17 cellular contexts compared by ENCODE assay signal in the genomic region with DNA sequence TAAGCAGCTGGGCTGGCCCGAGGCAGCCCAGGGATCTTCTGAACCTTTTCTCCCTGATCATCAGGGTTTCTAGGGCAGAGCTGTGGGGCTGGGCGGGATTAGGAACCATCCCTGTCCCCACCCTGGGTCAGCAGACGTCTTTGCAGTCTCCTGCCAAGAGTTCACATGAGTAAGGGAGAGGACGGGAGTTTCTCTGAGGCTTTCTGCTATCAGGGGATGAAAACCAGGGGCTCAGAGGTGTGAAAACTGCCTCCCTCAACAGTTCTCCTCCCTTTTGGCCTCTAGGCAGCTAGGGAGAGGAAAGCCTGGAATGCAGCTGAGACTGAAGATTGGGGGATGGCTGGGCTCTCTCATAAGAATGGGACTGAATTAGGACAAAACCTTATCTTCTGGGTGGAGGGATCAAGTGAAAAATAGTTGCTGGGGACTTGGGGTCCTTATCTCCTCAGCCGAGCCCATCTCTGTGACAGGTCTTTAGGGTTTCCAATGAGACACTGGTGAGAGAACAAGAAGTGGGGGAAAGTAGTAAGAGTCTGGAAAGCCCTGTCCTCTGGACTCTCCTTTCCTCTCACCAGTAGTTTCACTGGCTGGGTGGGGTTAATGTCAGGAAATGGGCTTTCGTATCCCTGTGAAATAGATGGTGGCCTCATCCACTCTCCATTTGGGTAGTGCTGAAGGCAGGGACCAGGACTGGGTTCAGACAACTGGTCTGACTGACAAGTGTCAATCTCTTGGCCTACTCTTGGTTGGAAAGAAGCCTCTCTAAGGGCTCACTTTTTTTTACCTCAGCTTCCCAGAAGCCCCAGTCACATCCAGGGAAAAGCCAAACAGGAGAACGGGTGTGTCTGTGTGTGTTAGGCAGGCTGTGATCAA. TPM values are rescaled to one million over a fixed set of nuclear protein-coding genes. Genes with fewer than 3 reads are reported as not detected.
DNase-seq lines count a peak whose midpoint lies in the region; FAIRE-seq and TF ChIP-seq lines count a peak whose summit lies in the region.
"Had no signal": no experiment of that assay in that cellular context is flagged by ENCODE, and none has a peak within 500 bp of the region (broad histone marks: within the 10 kb centered on the region; RNA-seq: fewer than 3 reads in every experiment).

No MANE protein-coding gene starts in this region.

- dilution Hi-C loops in keratinocyte (cut with MboI; ENCODE audit: extremely low pct_ligation_motif_present, low sequenced_read_pairs) = no loop called here

- H3K27ac ChIP-seq in keratinocyte (ENCODE audit: control insufficient read depth, insufficient read depth, low read length) = no peak overlapping the region
- H3K27ac ChIP-seq in skin epidermis = peak overlapping the region in 14 of 21 experiments; percentile 2 to 93 (median 72)
- H3K27ac ChIP-seq: SJSA1 had no signal

- H3K27ac Mint-ChIP-seq in Calu3 (ENCODE audit: unreplicated experiment) = no peak overlapping the region
- H3K27ac Mint-ChIP-seq in brain = peak overlapping the region in 4 of 5 experiments; percentile 41 to 73 (median 48)
- no peak overlapping the region for H3K27ac Mint-ChIP-seq in activated T-cell treated with anti-CD3 and anti-CD28 coated beads, Interleukin-2, amount 50 U/mL, for 24 hours

- no peak overlapping the region for H2AFZ ChIP-seq in keratinocyte (ENCODE audit: control insufficient read depth, low read length)

- H3K4me1 Mint-ChIP-seq in Calu3 (ENCODE audit: low read depth, unreplicated experiment) (peaks cover 53% of the 10 kb centered on the region), brain (peaks cover 88% of the 10 kb centered on the region)
- H3K4me1 Mint-ChIP-seq in activated T-cell treated with anti-CD3 and anti-CD28 coated beads, Interleukin-2, amount 50 U/mL, for 24 hours (ENCODE audit: low read depth) = peaks cover 15% of the 10 kb centered on the region

- H3K4me2 ChIP-seq in keratinocyte (ENCODE audit: control insufficient read depth, extremely low read depth, insufficient read depth, low read depth, low read length) = no peak overlapping the region

- no peak for FAIRE-seq in keratinocyte (lab: Jason Lieb, UNC)
- FAIRE-seq: bronchial epithelial cell, H1 had no signal

- intact Hi-C loops in Calu3 (cut with micrococcal nuclease; ENCODE audit: unreplicated experiment) = no loop called here

- no peak overlapping the region for H3K4me3 ChIP-seq in keratinocyte (ENCODE audit: control insufficient read depth in 2 of 3, extremely low read depth in 1 of 3, insufficient read depth in 2 of 3, low read depth in 1 of 3, low read length in 3 of 3)
- no peak overlapping the region for H3K4me3 ChIP-seq in skin epidermis
- H3K4me3 ChIP-seq: SJSA1 had no signal

- H3K36me3 ChIP-seq in keratinocyte (ENCODE audit: control insufficient read depth in 2 of 2, extremely low read depth in 1 of 2, insufficient read depth in 2 of 2, low read length in 2 of 2) = peaks cover 66 to 74% of the 10 kb centered on the region in 2 experiments
- H3K36me3 ChIP-seq: SJSA1 had no signal

- peak overlapping the region; percentile 24 for H3K9ac ChIP-seq in keratinocyte (ENCODE audit: control insufficient read depth, extremely low read depth, insufficient read depth, low read length)

- H3K27me3 ChIP-seq in keratinocyte (ENCODE audit: control insufficient read depth, extremely low read depth, insufficient read depth, low read length) = no peaks in the 10 kb centered on the region
- H3K27me3 ChIP-seq: SJSA1 had no signal

- peaks cover 3% of the 10 kb centered on the region for H3K9me1 ChIP-seq in keratinocyte (ENCODE audit: control insufficient read depth, extremely low read depth, insufficient read depth, low read length)

- no peaks in the 10 kb centered on the region for H3K9me3 Mint-ChIP-seq in Calu3 (ENCODE audit: low read depth, unreplicated experiment)
- no peaks in the 10 kb centered on the region for H3K9me3 Mint-ChIP-seq in brain
- no peaks in the 10 kb centered on the region for H3K9me3 Mint-ChIP-seq in activated T-cell treated with anti-CD3 and anti-CD28 coated beads, Interleukin-2, amount 50 U/mL, for 24 hours
- H3K9me3 Mint-ChIP-seq: naive B cell had no signal

- H3K79me2 ChIP-seq in keratinocyte (ENCODE audit: control insufficient read depth, insufficient read depth, low read length) = peaks cover 51% of the 10 kb centered on the region

- DNase-seq in Calu3 (no peak), keratinocyte (ENCODE audit: low read depth, low spot score) (no peak), SKM-1 treated with dmso at 0.1 percent for 144 hours (lab: John Stamatoyannopoulos, UW; ENCODE audit: unreplicated experiment) (no peak), activated gamma-delta T cell (lab: John Stamatoyannopoulos, UW) (no peak), NCI-H1417 treated with DMSO at 0.1 percent for 48 hours (lab: John Stamatoyannopoulos, UW) (no peak)
- no peak for DNase-seq in activated T-cell treated with anti-CD3 and anti-CD28 coated beads, Interleukin-2, amount 50 U/mL, for 24 hours
- DNase-seq: activated CD8-positive, alpha-beta memory T cell treated with anti-CD3 and anti-CD28 coated beads for 24 hours; activated naive CD4-positive, alpha-beta T cell treated with Interleukin-2 at 50 U/mL for 16 hours; kidney glomerular epithelial cell; MV-4-11; naive B cell; stimulated activated CD4-positive, alpha-beta T cell treated with anti-CD3 and anti-CD28 coated beads, Interleukin-2, amount 100 ng/mL, for 48 hours had no signal

- no peak overlapping the region for H3K4me3 Mint-ChIP-seq in Calu3 (ENCODE audit: low read depth, unreplicated experiment)
- peak overlapping the region in 4 of 5 experiments; percentile 63 to 91 (median 87) for H3K4me3 Mint-ChIP-seq in brain
- no peak overlapping the region for H3K4me3 Mint-ChIP-seq in activated T-cell treated with anti-CD3 and anti-CD28 coated beads, Interleukin-2, amount 50 U/mL, for 24 hours
- H3K4me3 Mint-ChIP-seq: naive B cell had no signal

- CTCF ChIA-PET in Calu3 (lab: Charles Lee) = interaction anchor here (0.6 kb wide), 1 partner anchor 122 kb away, joined by 3 read pairs; no protein-coding TSS in a partner anchor

- TF ChIP-seq CTCF in Calu3 (IDR thresholded peaks at IDR 0.05; ENCODE audit: unreplicated experiment) (no peak), brain (conservative IDR thresholded peaks at IDR 0.05) (no peak), keratinocyte (optimal IDR thresholded peaks at IDR 0.05 in 1 of 3, IDR thresholded peaks at IDR 0.05 in 1 of 3, conservative IDR thresholded peaks at IDR 0.05 in 1 of 3; ENCODE audit: extremely low read depth in 1 of 3, insufficient read depth in 2 of 3, low read length in 3 of 3) (no peak)

- no peaks in the 10 kb centered on the region for H3K27me3 Mint-ChIP-seq in Calu3 (ENCODE audit: unreplicated experiment)
- H3K27me3 Mint-ChIP-seq in brain = no peaks in the 10 kb centered on the region
- H3K27me3 Mint-ChIP-seq in activated T-cell treated with anti-CD3 and anti-CD28 coated beads, Interleukin-2, amount 50 U/mL, for 24 hours = no peaks in the 10 kb centered on the region
- H3K27me3 Mint-ChIP-seq: naive B cell had no signal

- H3K36me3 Mint-ChIP-seq in Calu3 (ENCODE audit: insufficient read depth, unreplicated experiment) = peaks cover 19% of the 10 kb centered on the region
- H3K36me3 Mint-ChIP-seq in brain = no peaks in the 10 kb centered on the region
- H3K36me3 Mint-ChIP-seq in activated T-cell treated with anti-CD3 and anti-CD28 coated beads, Interleukin-2, amount 50 U/mL, for 24 hours (ENCODE audit: low read depth) = no peaks in the 10 kb centered on the region

- BruUV-seq in Calu3 (replicated peaks; lab: Mats Ljungman, UMichigan) = TSS peak; percentile 3

- H4K20me1 ChIP-seq in keratinocyte (ENCODE audit: control insufficient read depth, extremely low read depth, insufficient read depth, low read length) = peaks cover 22% of the 10 kb centered on the region

- no peaks in the 10 kb centered on the region for H3K9me3 ChIP-seq in keratinocyte (ENCODE audit: control insufficient read depth, low read depth, low read length)
- H3K9me3 ChIP-seq: SJSA1 had no signal

- H3K4me1 ChIP-seq in keratinocyte (ENCODE audit: control insufficient read depth, extremely low read depth, insufficient read depth, low read length) = peaks cover 37% of the 10 kb centered on the region

RNA-seq across cellular contexts. Expression of a gene that starts 7.7 kb away (rescaled TPM):
- total RNA-seq in Calu3 (2022) = 9.1 and 9.5 TPM in 2 replicates
- 109 TPM for polyA plus RNA-seq in brain (ENCODE audit: insufficient read depth, low read depth, low replicate concordance)
- polyA plus RNA-seq in keratinocyte = 11.4 to 20.1 TPM (median 13.3 TPM) in 3 replicates
- 64.8 TPM for polyA plus RNA-seq in keratinocyte (2011; ENCODE audit: low read depth)
- 18.1 and 42.4 TPM in 2 replicates for polyA plus RNA-seq in keratinocyte (2011; cell fraction: cytosol; rRNA removed)
- polyA plus RNA-seq in keratinocyte (2011; cell fraction: nucleus; rRNA removed) = 25.2 and 35.8 TPM in 2 replicates
- 77.0 and 80.7 TPM in 2 replicates for polyA plus RNA-seq in keratinocyte (2012; ENCODE audit: low replicate concordance)
- 16.2 to 88.2 TPM (median 23.5 TPM) in 3 replicates for polyA minus RNA-seq in keratinocyte
- polyA minus RNA-seq in keratinocyte (2011; cell fraction: cytosol; rRNA and poly(A)+ RNA removed) = 58.1 TPM
- 26.4 and 36.5 TPM in 2 replicates for polyA minus RNA-seq in keratinocyte (2011; cell fraction: nucleus; rRNA and poly(A)+ RNA removed)

RNA-seq across cellular contexts. Expression of a gene that starts 12.5 kb away (rescaled TPM):
- not detected in 2 replicates for total RNA-seq in Calu3 (2022)
- polyA plus RNA-seq in brain (ENCODE audit: insufficient read depth, low read depth, low replicate concordance) (not detected), keratinocyte (0.08 to 0.17 TPM (median 0.12 TPM) in 3 replicates)
- 0.39 TPM for polyA plus RNA-seq in keratinocyte (2011; ENCODE audit: low read depth)
- not detected in 2 replicates for polyA plus RNA-seq in keratinocyte (2011; cell fraction: cytosol; rRNA removed)
- 1.2 and 1.7 TPM in 2 replicates for polyA plus RNA-seq in keratinocyte (2011; cell fraction: nucleus; rRNA removed)
- 0.07 and 0.93 TPM in 2 replicates for polyA plus RNA-seq in keratinocyte (2012; ENCODE audit: low replicate concordance)
- polyA minus RNA-seq in keratinocyte = 0.70 TPM in 1 of 3 replicates, not detected in the others
- not detected for polyA minus RNA-seq in keratinocyte (2011; cell fraction: cytosol; rRNA and poly(A)+ RNA removed)
- 0.21 and 0.39 TPM in 2 replicates for polyA minus RNA-seq in keratinocyte (2011; cell fraction: nucleus; rRNA and poly(A)+ RNA removed)
- total RNA-seq: bronchial epithelial cell, H1, SJSA1 had no signal

RNA-seq across cellular contexts. Expression of a gene that starts 42.2 kb away (rescaled TPM):
- 8.0 and 9.5 TPM in 2 replicates for total RNA-seq in Calu3 (2022)
- polyA plus RNA-seq in brain (ENCODE audit: insufficient read depth, low read depth, low replicate concordance) (12.0 TPM), keratinocyte (47.9 to 107 TPM (median 68.0 TPM) in 3 replicates)
- 14.5 TPM for polyA plus RNA-seq in keratinocyte (2011; ENCODE audit: low read depth)
- polyA plus RNA-seq in keratinocyte (2011; cell fraction: cytosol; rRNA removed) = 25.2 and 31.4 TPM in 2 replicates
- polyA plus RNA-seq in keratinocyte (2011; cell fraction: nucleus; rRNA removed) = 168 and 190 TPM in 2 replicates
- polyA plus RNA-seq in keratinocyte (2012; ENCODE audit: low replicate concordance) = 38.3 and 109 TPM in 2 replicates
- 127 to 228 TPM (median 141 TPM) in 3 replicates for polyA minus RNA-seq in keratinocyte
- polyA minus RNA-seq in keratinocyte (2011; cell fraction: cytosol; rRNA and poly(A)+ RNA removed) = 88.1 TPM
- 246 and 280 TPM in 2 replicates for polyA minus RNA-seq in keratinocyte (2011; cell fraction: nucleus; rRNA and poly(A)+ RNA removed)

RNA-seq across cellular contexts. Expression of a gene that starts 51.9 kb away (rescaled TPM):
- total RNA-seq in Calu3 (2022) = 173 and 190 TPM in 2 replicates
- polyA plus RNA-seq in brain (ENCODE audit: insufficient read depth, low read depth, low replicate concordance) (220 TPM), keratinocyte (208 to 280 TPM (median 237 TPM) in 3 replicates)
- 136 TPM for polyA plus RNA-seq in keratinocyte (2011; ENCODE audit: low read depth)
- 168 and 272 TPM in 2 replicates for polyA plus RNA-seq in keratinocyte (2011; cell fraction: cytosol; rRNA removed)
- 102 and 115 TPM in 2 replicates for polyA plus RNA-seq in keratinocyte (2011; cell fraction: nucleus; rRNA removed)
- 182 and 216 TPM in 2 replicates for polyA plus RNA-seq in keratinocyte (2012; ENCODE audit: low replicate concordance)
- 51.4 to 134 TPM (median 129 TPM) in 3 replicates for polyA minus RNA-seq in keratinocyte
- polyA minus RNA-seq in keratinocyte (2011; cell fraction: cytosol; rRNA and poly(A)+ RNA removed) = 164 TPM
- polyA minus RNA-seq in keratinocyte (2011; cell fraction: nucleus; rRNA and poly(A)+ RNA removed) = 44.7 and 81.6 TPM in 2 replicates

Comparison
In these comparisons a context has a peak if more than half of its experiments do, and no peak if none do; other contexts are left out.
1. H3K27ac Mint-ChIP-seq: peak in brain (4 of 5); none in Calu3 (single experiment) and activated T-cell treated with anti-CD3 and anti-CD28 coated beads, Interleukin-2, amount 50 U/mL, for 24 hours (single experiment).
2. H3K4me3 Mint-ChIP-seq: peak in brain (4 of 5); none in Calu3 (single experiment) and activated T-cell treated with anti-CD3 and anti-CD28 coated beads, Interleukin-2, amount 50 U/mL, for 24 hours (single experiment).